Comparison of ENCODE assay signal across 14 cellular contexts in genomic region chr12:34298176-34298970, GRCh38.
DNase-seq lines count a peak whose midpoint lies in the region; ATAC-seq and TF ChIP-seq lines count a peak whose summit lies in the region.
"Had no signal": no experiment of that assay in that cellular context is flagged by ENCODE, and none has a peak within 500 bp of the region (broad histone marks: within the 10 kb centered on the region; RNA-seq: fewer than 3 reads in every experiment).

No MANE protein-coding gene starts in this region.

- no peak overlapping the region for H3K27ac Mint-ChIP-seq in chondrocyte (ENCODE audit: unreplicated experiment)
- H3K27ac Mint-ChIP-seq: B cell; CD4-positive, alpha-beta memory T cell; H9 had no signal

- H3K9ac ChIP-seq in MM.1S (ENCODE audit: low read length): no peak overlapping the region

- intact Hi-C loops in upper lobe of right lung (cut with DNase I): no loop called here

- TF ChIP-seq CTCF in MM.1S (IDR thresholded peaks at IDR 0.05; ENCODE audit: low read length) (no peak), chondrocyte (IDR thresholded peaks at IDR 0.05) (no peak), upper lobe of right lung (IDR thresholded peaks at IDR 0.05) (no peak)

- H3K9me3 ChIP-seq in MM.1S (replicated peaks; ENCODE audit: insufficient read depth, low read length) (no peaks in the 10 kb centered on the region), upper lobe of right lung (no peaks in the 10 kb centered on the region)

- H3K27ac ChIP-seq in MM.1S (ENCODE audit: low read length): no peak overlapping the region
- H3K27ac ChIP-seq in upper lobe of right lung: no peak overlapping the region

- H3K4me3 Mint-ChIP-seq in chondrocyte (ENCODE audit: unreplicated experiment): no peak overlapping the region
- H3K4me3 Mint-ChIP-seq: B cell; CD4-positive, alpha-beta memory T cell; H9 had no signal

- H3K4me1 Mint-ChIP-seq in chondrocyte (ENCODE audit: low read depth): no peaks in the 10 kb centered on the region
- H3K4me1 Mint-ChIP-seq: B cell; CD4-positive, alpha-beta memory T cell; H9 had no signal

- H3K79me2 ChIP-seq in MM.1S (ENCODE audit: low read length): no peaks in the 10 kb centered on the region

- no peaks in the 10 kb centered on the region for H3K9me2 ChIP-seq in MM.1S (replicated peaks; ENCODE audit: insufficient read depth, low read length)

- no peaks in the 10 kb centered on the region for H3F3A ChIP-seq in MM.1S (ENCODE audit: insufficient read depth, low read length)

- ATAC-seq in upper lobe of right lung: no peak

- H3K36me3 ChIP-seq in MM.1S (replicated peaks; ENCODE audit: insufficient read depth, low read length) (no peaks in the 10 kb centered on the region), upper lobe of right lung (no peaks in the 10 kb centered on the region)

- H3K4me3 ChIP-seq in MM.1S (ENCODE audit: low read length): no peak overlapping the region
- H3K4me3 ChIP-seq in upper lobe of right lung: no peak overlapping the region

- H2AFZ ChIP-seq in MM.1S (ENCODE audit: low read length): 0 out of 2 replicates have a peak overlapping the region, but pooled peaks have one; percentile 3

- H3K36me3 Mint-ChIP-seq in chondrocyte (ENCODE audit: low read depth): peaks cover 2% of the 10 kb centered on the region

- H3K9me3 Mint-ChIP-seq in chondrocyte (ENCODE audit: low read depth): peaks cover 53% of the 10 kb centered on the region

- no peaks in the 10 kb centered on the region for H3K4me1 ChIP-seq in MM.1S (ENCODE audit: low read length)
- H3K4me1 ChIP-seq in upper lobe of right lung: no peaks in the 10 kb centered on the region

- no peaks in the 10 kb centered on the region for H4K20me1 ChIP-seq in MM.1S (ENCODE audit: insufficient read depth, low read length)

- H3K4me2 ChIP-seq in MM.1S (ENCODE audit: low read depth, low read length): peak overlapping the region; percentile 37; the same call in 1 of the 2 replicates

- DNase-seq in MM.1S (no peak), chondrocyte (ENCODE audit: low spot score) (peak; percentile 77), mesenteric fat pad (ENCODE audit: low spot score) (peak; percentile 81), upper lobe of right lung (peak; percentile 52), NCI-H1105 treated with DMSO at 0.1 percent for 48 hours (lab: John Stamatoyannopoulos, UW) (no peak), SHP77 treated with DMSO at 0.1 percent for 48 hours (lab: John Stamatoyannopoulos, UW) (no peak), NCI-H82 (lab: John Stamatoyannopoulos, UW) (no peak)
- DNase-seq: Calu3, DMS53, H9, NCI-H146, NCI-H510A treated with DMSO at 0.1 percent for 48 hours had no signal

- no peaks in the 10 kb centered on the region for H3K27me3 Mint-ChIP-seq in chondrocyte (ENCODE audit: low read depth)
- H3K27me3 Mint-ChIP-seq: B cell; CD4-positive, alpha-beta memory T cell had no signal

- H3K27me3 ChIP-seq in MM.1S (replicated peaks; ENCODE audit: insufficient read depth, low read length): no peaks in the 10 kb centered on the region
- no peaks in the 10 kb centered on the region for H3K27me3 ChIP-seq in upper lobe of right lung

Comparison
In these comparisons a context has a peak if more than half of its experiments do, and no peak if none do; other contexts are left out.
1. DNase-seq: peak in chondrocyte (single experiment), mesenteric fat pad (single experiment) and upper lobe of right lung (single experiment); none in MM.1S (single experiment), NCI-H1105 treated with DMSO at 0.1 percent for 48 hours (single experiment), SHP77 treated with DMSO at 0.1 percent for 48 hours (single experiment) and NCI-H82 (single experiment).